In the genomic region with DNA sequence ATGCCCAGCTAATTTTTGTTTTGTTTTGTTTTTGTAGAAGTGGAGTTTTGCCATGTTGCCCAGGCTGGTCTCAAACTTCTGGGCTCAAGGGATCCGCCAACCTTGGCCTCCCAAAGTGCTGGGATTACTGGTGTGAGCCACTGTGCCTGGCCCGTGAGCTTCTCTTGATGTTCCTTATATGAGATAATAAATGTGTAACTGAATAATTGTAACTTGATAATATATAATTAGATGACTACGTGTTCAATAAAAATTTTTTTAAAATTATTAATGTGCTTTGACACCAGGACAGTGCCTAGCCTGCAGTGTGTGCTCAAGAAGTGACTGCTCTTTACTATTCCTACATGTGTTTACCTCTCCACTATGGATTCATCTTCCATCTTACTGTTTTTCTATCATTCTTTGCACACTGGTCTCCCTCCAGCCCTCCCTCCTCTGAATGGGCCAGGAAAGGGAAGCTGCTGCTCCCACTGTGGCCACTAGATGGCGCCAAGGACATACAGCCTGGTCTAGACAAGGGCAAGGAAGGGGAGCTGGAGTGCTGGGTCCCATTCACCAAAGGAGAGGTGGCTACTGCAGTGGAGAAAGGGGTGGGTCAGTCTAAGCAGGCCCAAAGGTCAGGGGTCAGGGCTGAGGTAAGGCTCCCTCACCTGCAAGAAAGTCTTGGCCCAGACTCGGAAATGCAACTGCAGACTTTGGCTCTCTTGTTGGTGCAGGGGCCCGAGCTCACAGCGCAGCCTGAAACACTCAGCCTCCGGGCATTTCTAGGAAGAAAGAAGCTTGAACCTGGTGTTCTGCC, we compare ENCODE assay signal across 8 cellular contexts. TPM values are rescaled to one million over a fixed set of nuclear protein-coding genes. Genes with fewer than 3 reads are reported as not detected.
DNase-seq lines count a peak whose midpoint lies in the region; ATAC-seq and TF ChIP-seq lines count a peak whose summit lies in the region.

No MANE protein-coding gene starts in this region.

- H2BK12ac ChIP-seq in trophoblast cell (ENCODE audit: low read length), result no peak overlapping the region

- H3K4me1 ChIP-seq in CD8-positive, alpha-beta memory T cell (ENCODE audit: insufficient read depth, low read length), result peaks cover 12% of the 10 kb centered on the region
- H3K4me1 ChIP-seq in gastroesophageal sphincter (peaks cover 0 to 6% (median 0%) of the 10 kb centered on the region in 3 donors), trophoblast cell (ENCODE audit: control insufficient read depth in 1 of 2, insufficient read depth in 2 of 2, low read length in 2 of 2) (no peaks in the 10 kb centered on the region)

- no peak overlapping the region for H3K4me2 ChIP-seq in trophoblast cell (ENCODE audit: low read length)

- peaks cover 10 to 23% (median 15%) of the 10 kb centered on the region in 3 donors for H3K4me1 Mint-ChIP-seq in CD8-positive, alpha-beta memory T cell
- H3K4me1 Mint-ChIP-seq in type B pancreatic cell (ENCODE audit: unreplicated experiment), result peaks cover under 1% of the 10 kb centered on the region

- H4K91ac ChIP-seq in trophoblast cell (ENCODE audit: low read depth, low read length), result no peak overlapping the region

- no peak overlapping the region for H3K18ac ChIP-seq in trophoblast cell (ENCODE audit: low read length)

- H3K27me3 Mint-ChIP-seq in CD8-positive, alpha-beta memory T cell, result no peaks in the 10 kb centered on the region
- H3K27me3 Mint-ChIP-seq in type B pancreatic cell, result peaks cover under 1% of the 10 kb centered on the region

- no peak overlapping the region for H4K12ac ChIP-seq in trophoblast cell (ENCODE audit: low read depth, low read length)

- H3K27ac Mint-ChIP-seq in CD8-positive, alpha-beta memory T cell, result peak overlapping the region; percentile 7 to 92 (median 44)
- no peak overlapping the region for H3K27ac Mint-ChIP-seq in type B pancreatic cell

- TF ChIP-seq POLR2A in gastroesophageal sphincter (IDR thresholded peaks at IDR 0.05), result no peak

- WGBS in gastroesophageal sphincter (ENCODE audit: low coverage in 1 of 2), 2 donors, result 55 to 58% methylated on average over 2 to 4 of the region's 8 CpGs
- no CpG with 5 or more reads among the region's 8 CpGs for WGBS in trophoblast cell (ENCODE audit: extremely low coverage, insufficient coverage, insufficient read length)

- POLR2A ChIA-PET in CD8-positive, alpha-beta memory T cell (lab: Charles Lee), result interaction anchor here (0.7 to 2.7 kb wide), 4 partner anchors 15 to 119 kb away, joined by 5 to 17 read pairs (median 6); a partner anchor contains a TSS

- H3K36me3 ChIP-seq in CD8-positive, alpha-beta memory T cell (ENCODE audit: insufficient read depth, low read length), result peaks cover 91% of the 10 kb centered on the region
- H3K36me3 ChIP-seq in gastroesophageal sphincter (peaks cover 2 to 100% of the 10 kb centered on the region in 2 donors), trophoblast cell (ENCODE audit: control insufficient read depth in 1 of 2, insufficient read depth in 2 of 2, low read length in 2 of 2) (peaks cover 68 to 77% of the 10 kb centered on the region in 2 experiments)

- H3K23ac ChIP-seq in trophoblast cell (ENCODE audit: low read length), result no peak overlapping the region

- no peak overlapping the region for H2BK120ac ChIP-seq in trophoblast cell (ENCODE audit: insufficient read depth, low read length, poor library complexity)

- no peaks in the 10 kb centered on the region for H3K79me1 ChIP-seq in trophoblast cell (ENCODE audit: low read length)

- H3K9me3 Mint-ChIP-seq in CD8-positive, alpha-beta memory T cell, result no peaks in the 10 kb centered on the region
- H3K9me3 Mint-ChIP-seq in type B pancreatic cell, result no peaks in the 10 kb centered on the region

- CTCF ChIA-PET in CD8-positive, alpha-beta memory T cell (lab: Charles Lee), result interaction anchor here (0.6 to 11.8 kb wide), 34 partner anchors 9 to 924 kb away, joined by 3 to 386 read pairs (median 4); a partner anchor contains a TSS

- H2BK5ac ChIP-seq in trophoblast cell (ENCODE audit: low read depth, low read length, poor library complexity), result no peak overlapping the region

- H3K14ac ChIP-seq in trophoblast cell (ENCODE audit: low read length), result no peak overlapping the region

- no peaks in the 10 kb centered on the region for H3K9me3 ChIP-seq in CD8-positive, alpha-beta memory T cell (ENCODE audit: low read length)
- no peaks in the 10 kb centered on the region for H3K9me3 ChIP-seq in gastroesophageal sphincter
- no peaks in the 10 kb centered on the region for H3K9me3 ChIP-seq in trophoblast cell (ENCODE audit: insufficient read depth, low read depth, low read length)

- no peak overlapping the region for H3K4me3 ChIP-seq in CD8-positive, alpha-beta memory T cell (ENCODE audit: low read length)
- H3K4me3 ChIP-seq in gastroesophageal sphincter (no peak overlapping the region), trophoblast cell (ENCODE audit: low read depth, low read length) (no peak overlapping the region)

- peaks cover 5 to 94% (median 25%) of the 10 kb centered on the region in 3 donors for H3K36me3 Mint-ChIP-seq in CD8-positive, alpha-beta memory T cell
- peaks cover 4% of the 10 kb centered on the region for H3K36me3 Mint-ChIP-seq in type B pancreatic cell

- H2AK5ac ChIP-seq in trophoblast cell (ENCODE audit: low read length), result no peak overlapping the region

- no peaks in the 10 kb centered on the region for H3K79me2 ChIP-seq in trophoblast cell (ENCODE audit: control insufficient read depth, insufficient read depth, low read length, poor library complexity)

- TF ChIP-seq EP300 in gastroesophageal sphincter (IDR thresholded peaks at IDR 0.05), result no peak

- no peak overlapping the region for H3K27ac ChIP-seq in CD8-positive, alpha-beta memory T cell (ENCODE audit: low read depth, low read length)
- H3K27ac ChIP-seq in gastroesophageal sphincter, result peak overlapping the region in 2 of 4 donors; percentile 20 to 59
- H3K27ac ChIP-seq in trophoblast cell (ENCODE audit: low read depth, low read length), result no peak overlapping the region

- no peak overlapping the region for H3K4ac ChIP-seq in trophoblast cell (ENCODE audit: low read depth, low read length)

- no peak overlapping the region for H2AFZ ChIP-seq in trophoblast cell (ENCODE audit: insufficient read depth, low read length, poor library complexity)

- peak; percentile 57 for ATAC-seq in GM21528 (IDR thresholded peaks at IDR 0.05; ENCODE audit: low FRiP score, unreplicated experiment)
- peak; percentile 82 for ATAC-seq in gastroesophageal sphincter

- in situ Hi-C loops in SK-MEL-5 (cut with HindIII; ENCODE audit: low pct_unique_long_range_greater_than_20kb, low sequenced_read_pairs), result no loop called here

- no peak overlapping the region for H3K9ac ChIP-seq in trophoblast cell (ENCODE audit: low read length)

- no peak overlapping the region for H3K4me3 Mint-ChIP-seq in CD8-positive, alpha-beta memory T cell
- H3K4me3 Mint-ChIP-seq in type B pancreatic cell, result no peak overlapping the region

- no peak overlapping the region for H4K8ac ChIP-seq in trophoblast cell (ENCODE audit: low read depth, low read length)

- TF ChIP-seq CTCF in gastroesophageal sphincter (IDR thresholded peaks at IDR 0.05), result peak; percentile 96 to 98 (median 98)
- TF ChIP-seq CTCF in type B pancreatic cell (conservative IDR thresholded peaks at IDR 0.05), result peak; percentile 98

- DNase-seq in CD8-positive, alpha-beta memory T cell, result peak; percentile 77 to 91 (median 82)
- DNase-seq in M059J (ENCODE audit: low read depth) (peak; percentile 82), SK-MEL-5 (ENCODE audit: low read depth, low spot score) (peak; percentile 90), trophoblast cell (peak; percentile 87 to 95), type B pancreatic cell (ENCODE audit: extremely low spot score, unreplicated experiment) (peak; percentile 89)
- DNase-seq in activated effector memory CD4-positive, alpha-beta T cell treated with anti-CD3 and anti-CD28 coated beads, Interleukin-2, amount 50 U/mL, for 16 hours, result peak; percentile 96

- H3K27me3 ChIP-seq in CD8-positive, alpha-beta memory T cell (ENCODE audit: insufficient read depth, low read length, poor library complexity, severe bottlenecking), result no peaks in the 10 kb centered on the region
- H3K27me3 ChIP-seq in gastroesophageal sphincter (no peaks in the 10 kb centered on the region), trophoblast cell (ENCODE audit: insufficient read depth, low read length) (no peaks in the 10 kb centered on the region)

RNA-seq across cellular contexts. Expression of a gene that starts 14.7 kb away (rescaled TPM):
- under 1 TPM; 0.77 to 0.78 TPM for total RNA-seq in CD8-positive, alpha-beta memory T cell
- polyA plus RNA-seq in CD8-positive, alpha-beta memory T cell, result not detected
- 0.71 and 4.6 TPM in 2 replicates for total RNA-seq in M059J (2014; rRNA removed; shearing (Covaris generic))
- total RNA-seq in SK-MEL-5 (2014; rRNA removed; shearing (Covaris generic)), result 1.1 and 3.1 TPM in 2 replicates
- 21.9 and 26.3 TPM in 2 replicates for polyA plus RNA-seq in SK-MEL-5 (2015; cell fraction: cytosol; rRNA removed)
- polyA plus RNA-seq in SK-MEL-5 (2015; cell fraction: nucleus; rRNA removed), result 2.1 and 3.5 TPM in 2 replicates
- total RNA-seq in gastroesophageal sphincter (10 to 100 TPM in 3 of 4 donors, 1 to 10 TPM in 1; 7.5 to 28.0 (median 19.5) TPM), type B pancreatic cell (ENCODE audit: low replicate concordance) (29.5 and 47.3 TPM in 2 replicates)
- polyA plus RNA-seq in trophoblast cell (2013), result 74.0 and 75.2 TPM in 2 replicates

RNA-seq across cellular contexts. Expression of a gene that starts 19.9 kb away (rescaled TPM):
- 10 to 100 TPM; 23.2 to 25.7 TPM for total RNA-seq in CD8-positive, alpha-beta memory T cell
- polyA plus RNA-seq in CD8-positive, alpha-beta memory T cell, result 50.6 TPM
- 419 and 625 TPM in 2 replicates for total RNA-seq in M059J (2014; rRNA removed; shearing (Covaris generic))
- 19.2 and 22.6 TPM in 2 replicates for total RNA-seq in SK-MEL-5 (2014; rRNA removed; shearing (Covaris generic))
- polyA plus RNA-seq in SK-MEL-5 (2015; cell fraction: cytosol; rRNA removed), result 28.6 and 34.5 TPM in 2 replicates
- 28.0 and 58.7 TPM in 2 replicates for polyA plus RNA-seq in SK-MEL-5 (2015; cell fraction: nucleus; rRNA removed)
- 100 to 1,000 TPM; 141 to 908 (median 220) TPM for total RNA-seq in gastroesophageal sphincter
- polyA plus RNA-seq in trophoblast cell (2013), result 81.6 and 90.0 TPM in 2 replicates
- total RNA-seq in type B pancreatic cell (ENCODE audit: low replicate concordance), result 2.5 and 25.9 TPM in 2 replicates

RNA-seq across cellular contexts. Expression of a gene that starts 34.9 kb away (rescaled TPM):
- total RNA-seq in CD8-positive, alpha-beta memory T cell, result under 1 TPM; 0.15 to 0.16 TPM
- polyA plus RNA-seq in CD8-positive, alpha-beta memory T cell, result not detected
- total RNA-seq in M059J (2014; rRNA removed; shearing (Covaris generic)), result not detected in 2 replicates
- total RNA-seq in SK-MEL-5 (2014; rRNA removed; shearing (Covaris generic)), result 0.11 TPM in 1 of 2 replicates, not detected in the other
- polyA plus RNA-seq in SK-MEL-5 (2015; cell fraction: cytosol; rRNA removed), result 0.25 and 0.76 TPM in 2 replicates
- 0.52 and 0.73 TPM in 2 replicates for polyA plus RNA-seq in SK-MEL-5 (2015; cell fraction: nucleus; rRNA removed)
- total RNA-seq in gastroesophageal sphincter (under 1 TPM in 1 of 4 donors, not detected in 3; 0.54 TPM), type B pancreatic cell (ENCODE audit: low replicate concordance) (not detected in 2 replicates)
- 0.04 and 0.06 TPM in 2 replicates for polyA plus RNA-seq in trophoblast cell (2013)
